ENCODE assay signal across 1 cellular context in genomic region chr12:112342587-112342986, GRCh38.
A peak's percentile ranks its signal among the peaks of the same experiment; 100 is the strongest.
TF ChIP-seq lines count a peak whose summit lies in the region.

No MANE protein-coding gene starts in this region.

TF ChIP-seq in K562, 482 proteins besides CTCF, POLR2A, EP300 and RAD21 (continued from another document and continues in another):
- no peak for TF ChIP-seq SMAD3 (CRISPR knock-in tag; conservative IDR thresholded peaks at IDR 0.05)
- TF ChIP-seq STAT6 (CRISPR knock-in tag; IDR thresholded peaks at IDR 0.05): no peak
- TF ChIP-seq CSDE1 (IDR thresholded peaks at IDR 0.05): no peak
- TF ChIP-seq ZC3H4 (CRISPR knock-in tag; IDR thresholded peaks at IDR 0.05; ENCODE audit: borderline replicate concordance): no peak
- TF ChIP-seq, protein P1, sequence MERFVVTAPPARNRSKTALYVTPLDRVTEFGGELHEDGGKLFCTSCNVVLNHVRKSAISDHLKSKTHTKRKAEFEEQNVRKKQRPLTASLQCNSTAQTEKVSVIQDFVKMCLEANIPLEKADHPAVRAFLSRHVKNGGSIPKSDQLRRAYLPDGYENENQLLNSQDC (CRISPR knock-in tag; IDR thresholded peaks at IDR 0.05): no peak
- no peak for TF ChIP-seq ZFP30 (CRISPR knock-in tag; IDR thresholded peaks at IDR 0.05; ENCODE audit: borderline replicate concordance)
- no peak for TF ChIP-seq ZNF197 (CRISPR knock-in tag; IDR thresholded peaks at IDR 0.05; ENCODE audit: low read depth)
- TF ChIP-seq NCOA1 (IDR thresholded peaks at IDR 0.05; ENCODE audit: low read depth): 0 out of 2 replicates have a peak, but pooled peaks have one; percentile 58
- TF ChIP-seq RNF2 (IDR thresholded peaks at IDR 0.05): no peak
- no peak for TF ChIP-seq SLC30A9 (CRISPR knock-in tag; IDR thresholded peaks at IDR 0.05)
- TF ChIP-seq KLF1 (tag; IDR thresholded peaks at IDR 0.05): no peak
- no peak for TF ChIP-seq ZNF274 (IDR thresholded peaks at IDR 0.05; ENCODE audit: borderline replicate concordance, low read depth, low read length)
- no peak for TF ChIP-seq BCL6 (CRISPR knock-in tag; IDR thresholded peaks at IDR 0.05)
- TF ChIP-seq PHF20 (IDR thresholded peaks at IDR 0.05; ENCODE audit: partially characterized antibody): no peak
- no peak for TF ChIP-seq HDAC1 (IDR thresholded peaks at IDR 0.05)
- no peak for TF ChIP-seq PBX2 (CRISPR knock-in tag; IDR thresholded peaks at IDR 0.05; ENCODE audit: low read depth)
- TF ChIP-seq PBX2 (tag; conservative IDR thresholded peaks at IDR 0.05; ENCODE audit: low read depth): peak; percentile 64
- no peak for TF ChIP-seq STAT5A (IDR thresholded peaks at IDR 0.05; ENCODE audit: borderline replicate concordance, low read length)
- peak; percentile 95 for TF ChIP-seq ZNF316 (IDR thresholded peaks at IDR 0.05)
- no peak for TF ChIP-seq SREBF2 (CRISPR knock-in tag; IDR thresholded peaks at IDR 0.05)
- TF ChIP-seq GATAD2A (IDR thresholded peaks at IDR 0.05): no peak
- TF ChIP-seq DLX4 (CRISPR knock-in tag; IDR thresholded peaks at IDR 0.05): no peak
- TF ChIP-seq, protein P2, sequence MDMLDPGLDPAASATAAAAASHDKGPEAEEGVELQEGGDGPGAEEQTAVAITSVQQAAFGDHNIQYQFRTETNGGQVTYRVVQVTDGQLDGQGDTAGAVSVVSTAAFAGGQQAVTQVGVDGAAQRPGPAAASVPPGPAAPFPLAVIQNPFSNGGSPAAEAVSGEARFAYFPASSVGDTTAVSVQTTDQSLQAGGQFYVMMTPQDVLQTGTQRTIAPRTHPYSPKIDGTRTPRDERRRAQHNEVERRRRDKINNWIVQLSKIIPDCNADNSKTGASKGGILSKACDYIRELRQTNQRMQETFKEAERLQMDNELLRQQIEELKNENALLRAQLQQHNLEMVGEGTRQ (CRISPR knock-in tag; IDR thresholded peaks at IDR 0.05): no peak
- peak; percentile 83 for TF ChIP-seq MAFK (IDR thresholded peaks at IDR 0.05; ENCODE audit: low read length)
- TF ChIP-seq L3MBTL2 (IDR thresholded peaks at IDR 0.05): no peak
- TF ChIP-seq HDAC2 (IDR thresholded peaks at IDR 0.05): no peak
- TF ChIP-seq ZNF324 (CRISPR knock-in tag; IDR thresholded peaks at IDR 0.05): no peak
- TF ChIP-seq ELK3 (CRISPR knock-in tag; IDR thresholded peaks at IDR 0.05): no peak
- TF ChIP-seq ZNF57 (CRISPR knock-in tag; IDR thresholded peaks at IDR 0.05): no peak
- TF ChIP-seq CBFA2T2 (conservative IDR thresholded peaks at IDR 0.05): no peak
- TF ChIP-seq ILK (tag; IDR thresholded peaks at IDR 0.05; ENCODE audit: borderline replicate concordance, low read depth): no peak
- TF ChIP-seq, protein P3, sequence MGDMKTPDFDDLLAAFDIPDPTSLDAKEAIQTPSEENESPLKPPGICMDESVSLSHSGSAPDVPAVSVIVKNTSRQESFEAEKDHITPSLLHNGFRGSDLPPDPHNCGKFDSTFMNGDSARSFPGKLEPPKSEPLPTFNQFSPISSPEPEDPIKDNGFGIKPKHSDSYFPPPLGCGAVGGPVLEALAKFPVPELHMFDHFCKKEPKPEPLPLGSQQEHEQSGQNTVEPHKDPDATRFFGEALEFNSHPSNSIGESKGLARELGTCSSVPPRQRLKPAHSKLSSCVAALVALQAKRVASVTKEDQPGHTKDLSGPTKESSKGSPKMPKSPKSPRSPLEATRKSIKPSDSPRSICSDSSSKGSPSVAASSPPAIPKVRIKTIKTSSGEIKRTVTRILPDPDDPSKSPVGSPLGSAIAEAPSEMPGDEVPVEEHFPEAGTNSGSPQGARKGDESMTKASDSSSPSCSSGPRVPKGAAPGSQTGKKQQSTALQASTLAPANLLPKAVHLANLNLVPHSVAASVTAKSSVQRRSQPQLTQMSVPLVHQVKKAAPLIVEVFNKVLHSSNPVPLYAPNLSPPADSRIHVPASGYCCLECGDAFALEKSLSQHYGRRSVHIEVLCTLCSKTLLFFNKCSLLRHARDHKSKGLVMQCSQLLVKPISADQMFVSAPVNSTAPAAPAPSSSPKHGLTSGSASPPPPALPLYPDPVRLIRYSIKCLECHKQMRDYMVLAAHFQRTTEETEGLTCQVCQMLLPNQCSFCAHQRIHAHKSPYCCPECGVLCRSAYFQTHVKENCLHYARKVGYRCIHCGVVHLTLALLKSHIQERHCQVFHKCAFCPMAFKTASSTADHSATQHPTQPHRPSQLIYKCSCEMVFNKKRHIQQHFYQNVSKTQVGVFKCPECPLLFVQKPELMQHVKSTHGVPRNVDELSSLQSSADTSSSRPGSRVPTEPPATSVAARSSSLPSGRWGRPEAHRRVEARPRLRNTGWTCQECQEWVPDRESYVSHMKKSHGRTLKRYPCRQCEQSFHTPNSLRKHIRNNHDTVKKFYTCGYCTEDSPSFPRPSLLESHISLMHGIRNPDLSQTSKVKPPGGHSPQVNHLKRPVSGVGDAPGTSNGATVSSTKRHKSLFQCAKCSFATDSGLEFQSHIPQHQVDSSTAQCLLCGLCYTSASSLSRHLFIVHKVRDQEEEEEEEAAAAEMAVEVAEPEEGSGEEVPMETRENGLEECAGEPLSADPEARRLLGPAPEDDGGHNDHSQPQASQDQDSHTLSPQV (IDR thresholded peaks at IDR 0.05): 0 out of 2 replicates have a peak, but pooled peaks have one; percentile 30
- no peak for TF ChIP-seq THRAP3 (IDR thresholded peaks at IDR 0.05; ENCODE audit: borderline replicate concordance)
- TF ChIP-seq MAFF (IDR thresholded peaks at IDR 0.05; ENCODE audit: low read length): peak; percentile 89
- no peak for TF ChIP-seq POLR2G (IDR thresholded peaks at IDR 0.05; ENCODE audit: low read depth, low read length)
- TF ChIP-seq TAF15 (IDR thresholded peaks at IDR 0.05; ENCODE audit: low read depth, low read length): no peak
- no peak for TF ChIP-seq PCBP1 (IDR thresholded peaks at IDR 0.05; ENCODE audit: low read depth, low read length, poor library complexity, severe bottlenecking)
- TF ChIP-seq, protein P4, sequence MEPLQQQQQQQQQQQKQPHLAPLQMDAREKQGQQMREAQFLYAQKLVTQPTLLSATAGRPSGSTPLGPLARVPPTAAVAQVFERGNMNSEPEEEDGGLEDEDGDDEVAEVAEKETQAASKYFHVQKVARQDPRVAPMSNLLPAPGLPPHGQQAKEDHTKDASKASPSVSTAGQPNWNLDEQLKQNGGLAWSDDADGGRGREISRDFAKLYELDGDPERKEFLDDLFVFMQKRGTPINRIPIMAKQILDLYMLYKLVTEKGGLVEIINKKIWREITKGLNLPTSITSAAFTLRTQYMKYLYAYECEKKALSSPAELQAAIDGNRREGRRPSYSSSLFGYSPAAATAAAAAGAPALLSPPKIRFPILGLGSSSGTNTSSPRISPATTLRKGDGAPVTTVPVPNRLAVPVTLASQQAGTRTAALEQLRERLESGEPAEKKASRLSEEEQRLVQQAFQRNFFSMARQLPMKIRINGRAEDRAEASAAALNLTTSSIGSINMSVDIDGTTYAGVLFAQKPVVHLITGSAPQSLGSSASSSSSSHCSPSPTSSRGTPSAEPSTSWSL (CRISPR knock-in tag; IDR thresholded peaks at IDR 0.05; ENCODE audit: borderline replicate concordance): no peak
- TF ChIP-seq ZNF431 (CRISPR knock-in tag; IDR thresholded peaks at IDR 0.05): no peak
- no peak for TF ChIP-seq FOXK1 (CRISPR knock-in tag; IDR thresholded peaks at IDR 0.05; ENCODE audit: borderline replicate concordance)
- TF ChIP-seq RUNX1 (IDR thresholded peaks at IDR 0.05; ENCODE audit: low read depth): no peak
- TF ChIP-seq SP1 (CRISPR knock-in tag; IDR thresholded peaks at IDR 0.05): no peak
- no peak for TF ChIP-seq ZNF764 (CRISPR knock-in tag; IDR thresholded peaks at IDR 0.05; ENCODE audit: low read depth)
- no peak for TF ChIP-seq THAP7 (CRISPR knock-in tag; IDR thresholded peaks at IDR 0.05)
- TF ChIP-seq CBX3 (IDR thresholded peaks at IDR 0.05; ENCODE audit: borderline replicate concordance in 1 of 2, low read length in 2 of 2): no peak
- TF ChIP-seq CREB1 (IDR thresholded peaks at IDR 0.05): peak; percentile 81
- peak; percentile 64; the same call in 1 of the 2 replicates for TF ChIP-seq CREB1 (CRISPR knock-in tag; IDR thresholded peaks at IDR 0.05)
- TF ChIP-seq, protein P5, sequence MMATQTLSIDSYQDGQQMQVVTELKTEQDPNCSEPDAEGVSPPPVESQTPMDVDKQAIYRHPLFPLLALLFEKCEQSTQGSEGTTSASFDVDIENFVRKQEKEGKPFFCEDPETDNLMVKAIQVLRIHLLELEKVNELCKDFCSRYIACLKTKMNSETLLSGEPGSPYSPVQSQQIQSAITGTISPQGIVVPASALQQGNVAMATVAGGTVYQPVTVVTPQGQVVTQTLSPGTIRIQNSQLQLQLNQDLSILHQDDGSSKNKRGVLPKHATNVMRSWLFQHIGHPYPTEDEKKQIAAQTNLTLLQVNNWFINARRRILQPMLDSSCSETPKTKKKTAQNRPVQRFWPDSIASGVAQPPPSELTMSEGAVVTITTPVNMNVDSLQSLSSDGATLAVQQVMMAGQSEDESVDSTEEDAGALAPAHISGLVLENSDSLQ (IDR thresholded peaks at IDR 0.05): no peak
- TF ChIP-seq CBFB (CRISPR knock-in tag; IDR thresholded peaks at IDR 0.05): no peak
- no peak for TF ChIP-seq NCOR1 (IDR thresholded peaks at IDR 0.05)
- TF ChIP-seq TFAP4 (CRISPR knock-in tag; IDR thresholded peaks at IDR 0.05; ENCODE audit: borderline replicate concordance): no peak
- TF ChIP-seq HCFC1 (IDR thresholded peaks at IDR 0.05; ENCODE audit: low read depth, low read length): no peak
- TF ChIP-seq SMARCB1 (IDR thresholded peaks at IDR 0.05; ENCODE audit: insufficient read length, low read depth): peak; percentile 80
- no peak for TF ChIP-seq PRMT5 (CRISPR knock-in tag; IDR thresholded peaks at IDR 0.05)
